In the genomic region with DNA sequence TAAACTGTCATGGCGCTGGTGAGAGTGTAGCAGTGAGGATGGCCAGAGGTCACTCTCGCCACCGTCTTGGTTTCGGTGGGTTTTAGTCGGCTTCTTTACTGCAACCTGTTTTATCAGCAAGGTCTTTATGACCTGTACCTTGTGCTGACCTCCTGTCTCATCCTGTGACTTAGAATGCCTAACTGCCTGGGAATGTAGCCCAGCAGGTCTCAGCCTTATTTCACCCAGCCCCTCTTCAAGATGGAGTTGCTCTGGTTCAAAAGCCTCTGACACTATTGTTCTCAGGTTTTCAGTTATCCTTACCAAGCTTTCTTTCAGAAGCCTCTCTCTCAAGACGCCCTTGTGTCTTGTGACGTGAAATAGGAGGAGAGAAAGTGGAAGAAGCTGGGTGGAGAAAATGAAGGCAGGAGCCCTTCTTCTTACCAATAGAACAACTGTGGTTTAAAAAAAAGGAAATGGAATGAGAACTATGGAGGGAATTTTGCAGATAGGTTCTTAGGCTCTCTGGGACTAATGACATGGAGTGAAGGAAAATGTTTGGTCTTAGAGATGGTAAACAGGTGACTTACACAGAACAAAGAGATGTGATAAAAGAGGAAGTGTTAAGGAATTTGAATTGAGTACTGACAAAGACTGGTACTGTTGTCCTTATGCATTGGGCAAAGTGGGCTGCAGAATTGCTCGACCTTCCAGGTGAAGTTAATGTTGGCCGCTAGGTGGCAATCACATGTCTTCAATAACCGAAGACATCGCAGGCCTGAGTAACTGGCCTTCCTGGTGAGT, we compare ENCODE assay signal across 1 cellular context.
TF ChIP-seq lines count a peak whose summit lies in the region.

No MANE protein-coding gene starts in this region.

TF ChIP-seq in HCT116, 20 proteins besides CTCF, POLR2A, EP300 and RAD21 (continued from another document):
- TF ChIP-seq, protein P1, sequence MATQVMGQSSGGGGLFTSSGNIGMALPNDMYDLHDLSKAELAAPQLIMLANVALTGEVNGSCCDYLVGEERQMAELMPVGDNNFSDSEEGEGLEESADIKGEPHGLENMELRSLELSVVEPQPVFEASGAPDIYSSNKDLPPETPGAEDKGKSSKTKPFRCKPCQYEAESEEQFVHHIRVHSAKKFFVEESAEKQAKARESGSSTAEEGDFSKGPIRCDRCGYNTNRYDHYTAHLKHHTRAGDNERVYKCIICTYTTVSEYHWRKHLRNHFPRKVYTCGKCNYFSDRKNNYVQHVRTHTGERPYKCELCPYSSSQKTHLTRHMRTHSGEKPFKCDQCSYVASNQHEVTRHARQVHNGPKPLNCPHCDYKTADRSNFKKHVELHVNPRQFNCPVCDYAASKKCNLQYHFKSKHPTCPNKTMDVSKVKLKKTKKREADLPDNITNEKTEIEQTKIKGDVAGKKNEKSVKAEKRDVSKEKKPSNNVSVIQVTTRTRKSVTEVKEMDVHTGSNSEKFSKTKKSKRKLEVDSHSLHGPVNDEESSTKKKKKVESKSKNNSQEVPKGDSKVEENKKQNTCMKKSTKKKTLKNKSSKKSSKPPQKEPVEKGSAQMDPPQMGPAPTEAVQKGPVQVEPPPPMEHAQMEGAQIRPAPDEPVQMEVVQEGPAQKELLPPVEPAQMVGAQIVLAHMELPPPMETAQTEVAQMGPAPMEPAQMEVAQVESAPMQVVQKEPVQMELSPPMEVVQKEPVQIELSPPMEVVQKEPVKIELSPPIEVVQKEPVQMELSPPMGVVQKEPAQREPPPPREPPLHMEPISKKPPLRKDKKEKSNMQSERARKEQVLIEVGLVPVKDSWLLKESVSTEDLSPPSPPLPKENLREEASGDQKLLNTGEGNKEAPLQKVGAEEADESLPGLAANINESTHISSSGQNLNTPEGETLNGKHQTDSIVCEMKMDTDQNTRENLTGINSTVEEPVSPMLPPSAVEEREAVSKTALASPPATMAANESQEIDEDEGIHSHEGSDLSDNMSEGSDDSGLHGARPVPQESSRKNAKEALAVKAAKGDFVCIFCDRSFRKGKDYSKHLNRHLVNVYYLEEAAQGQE (IDR thresholded peaks at IDR 0.05; ENCODE audit: low read depth): no peak
- no peak for TF ChIP-seq JUND (IDR thresholded peaks at IDR 0.05)
- no peak for TF ChIP-seq ZFX (IDR thresholded peaks at IDR 0.05)
TF ChIP-seq in HCT116: peak in this region for 0.
